ENCODE assay signal across 29 cellular contexts in genomic region chr6:30418448-30418847, GRCh38.
"Had no signal": no experiment of that assay in that cellular context is flagged by ENCODE, and none has a peak within 500 bp of the region (broad histone marks: within the 10 kb centered on the region; RNA-seq: fewer than 3 reads in every experiment).

No MANE protein-coding gene starts in this region.

- H3K9me3 Mint-ChIP-seq: natural killer cell; nephron; neural progenitor cell; stimulated activated effector memory CD8-positive, alpha-beta T cell treated with anti-CD3 and anti-CD28 coated beads, Interleukin-12 subunit alpha, Interleukin-12 subunit beta, amount 100 ng/mL, for 72 hours; stimulated activated naive B cell treated with anti-CD40 and anti-IgM and Interleukin-4, amounts not matched to agents 10 μg/mL and 1 μg/mL and 100 μg/mL, for 72 hours; stimulated activated naive CD8-positive, alpha-beta T cell treated with anti-CD3 and anti-CD28 coated beads, Interleukin-15, Interleukin-2, amounts not matched to agents 100 ng/mL and 50 ng/mL, for 24 hours; type B pancreatic cell had no signal

- H3K9ac ChIP-seq: neural progenitor cell, parathyroid adenoma had no signal

- H3K27ac Mint-ChIP-seq: naive thymus-derived CD4-positive, alpha-beta T cell; natural killer cell; nephron; neural progenitor cell; progenitor cell of endocrine pancreas; stimulated activated effector memory CD8-positive, alpha-beta T cell treated with anti-CD3 and anti-CD28 coated beads, Interleukin-12 subunit alpha, Interleukin-12 subunit beta, amount 100 ng/mL, for 72 hours; stimulated activated naive B cell treated with anti-CD40 and anti-IgM and Interleukin-4, amounts not matched to agents 10 μg/mL and 1 μg/mL and 100 μg/mL, for 72 hours; stimulated activated naive CD8-positive, alpha-beta T cell treated with anti-CD3 and anti-CD28 coated beads, Interleukin-15, Interleukin-2, amounts not matched to agents 100 ng/mL and 50 ng/mL, for 24 hours; type B pancreatic cell had no signal

- H3K27me3 ChIP-seq: ovary, right lobe of liver, thyroid gland, vagina had no signal

- H3K36me3 Mint-ChIP-seq: naive thymus-derived CD4-positive, alpha-beta T cell; natural killer cell; neural progenitor cell; stimulated activated effector memory CD8-positive, alpha-beta T cell treated with anti-CD3 and anti-CD28 coated beads, Interleukin-12 subunit alpha, Interleukin-12 subunit beta, amount 100 ng/mL, for 72 hours; stimulated activated naive B cell treated with anti-CD40 and anti-IgM and Interleukin-4, amounts not matched to agents 10 μg/mL and 1 μg/mL and 100 μg/mL, for 72 hours; type B pancreatic cell had no signal

- ATAC-seq: naive thymus-derived CD4-positive, alpha-beta T cell; natural killer cell; psoas muscle; stimulated activated effector memory CD8-positive, alpha-beta T cell treated with anti-CD3 and anti-CD28 coated beads, Interleukin-12 subunit alpha, Interleukin-12 subunit beta, amount 100 ng/mL, for 72 hours; stimulated activated naive B cell treated with anti-CD40 and anti-IgM and Interleukin-4, amounts not matched to agents 10 μg/mL and 1 μg/mL and 100 μg/mL, for 72 hours had no signal

- H3K4me1 Mint-ChIP-seq: natural killer cell; nephron; neural progenitor cell; stimulated activated naive B cell treated with anti-CD40 and anti-IgM and Interleukin-4, amounts not matched to agents 10 μg/mL and 1 μg/mL and 100 μg/mL, for 72 hours had no signal

- H3K4me3 Mint-ChIP-seq: naive thymus-derived CD4-positive, alpha-beta T cell; natural killer cell; nephron; neural progenitor cell; stimulated activated effector memory CD8-positive, alpha-beta T cell treated with anti-CD3 and anti-CD28 coated beads, Interleukin-12 subunit alpha, Interleukin-12 subunit beta, amount 100 ng/mL, for 72 hours; stimulated activated naive B cell treated with anti-CD40 and anti-IgM and Interleukin-4, amounts not matched to agents 10 μg/mL and 1 μg/mL and 100 μg/mL, for 72 hours; stimulated activated naive CD8-positive, alpha-beta T cell treated with anti-CD3 and anti-CD28 coated beads, Interleukin-15, Interleukin-2, amounts not matched to agents 100 ng/mL and 50 ng/mL, for 24 hours; type B pancreatic cell had no signal

- H3K27ac ChIP-seq: neural progenitor cell, neutrophil, ovary, parathyroid adenoma, psoas muscle, right lobe of liver, sigmoid colon, stomach, thoracic aorta, thyroid gland, tibial nerve, vagina had no signal

- DNase-seq: naive thymus-derived CD4-positive, alpha-beta T cell; natural killer cell; nucleus accumbens; ovary; posterior cingulate gyrus; psoas muscle; right lobe of liver; sigmoid colon; small intestine; stimulated activated CD4-positive, alpha-beta T cell treated with anti-CD3 and anti-CD28 coated beads, Interleukin-15, amount 100 ng/mL, for 24 hours; stimulated activated CD4-positive, alpha-beta T cell treated with anti-CD3 and anti-CD28 coated beads, Interleukin-2, amount 100 ng/mL, for 24 hours; stimulated activated CD4-positive, alpha-beta T cell treated with anti-CD3 and anti-CD28 coated beads, Interleukin-2, amount 100 ng/mL, for 48 hours; stimulated activated CD4-positive, alpha-beta T cell treated with anti-CD3 and anti-CD28 coated beads, Interleukin-4, amount 100 ng/mL, for 24 hours; stimulated activated naive B cell treated with anti-CD40 and anti-IgM and Interleukin-4, amounts not matched to agents 10 μg/mL and 1 μg/mL and 100 μg/mL, for 72 hours; stimulated activated naive CD4-positive, alpha-beta T cell treated with Interleukin-2 at 50 U/mL for 16 hours; stomach; thyroid gland had no signal

- H2AFZ ChIP-seq: neural progenitor cell, parathyroid adenoma had no signal

- H3K4me1 ChIP-seq: neural progenitor cell, parathyroid adenoma, psoas muscle, right lobe of liver, sigmoid colon, stomach, thyroid gland, tibial nerve, vagina had no signal

- H3K79me2 ChIP-seq: parathyroid adenoma had no signal

- H3K36me3 ChIP-seq: neural progenitor cell, neutrophil, ovary, right lobe of liver, sigmoid colon, stomach, thoracic aorta, thyroid gland, tibial nerve, vagina had no signal

- H3K4me2 ChIP-seq: neural progenitor cell had no signal

- FAIRE-seq: small intestine, urothelium cell line had no signal

- H3K9me3 ChIP-seq: neutrophil, ovary, psoas muscle, right lobe of liver, sigmoid colon, stomach, thoracic aorta, thyroid gland, tibial nerve, vagina had no signal

- H3K4me3 ChIP-seq: neural progenitor cell, ovary, psoas muscle, right lobe of liver, sigmoid colon, stomach, thoracic aorta, thyroid gland, tibial nerve, vagina had no signal
